In genomic region chr22:20430101-20430640, GRCh38 we compare ENCODE assay signal across 8 cellular contexts. TPM values are rescaled to one million over a fixed set of nuclear protein-coding genes. Genes with fewer than 3 reads are reported as not detected.
DNase-seq lines count a peak whose midpoint lies in the region; TF ChIP-seq lines count a peak whose summit lies in the region.

No MANE protein-coding gene starts in this region.

- no peak overlapping the region for H3K27ac ChIP-seq in CD4-positive, alpha-beta memory T cell (ENCODE audit: low read depth, low read length)
- no peak overlapping the region for H3K27ac ChIP-seq in HUES64 (ENCODE audit: low read depth, low read length)
- H3K27ac ChIP-seq in colonic mucosa = no peak overlapping the region

- peak overlapping the region; percentile 65 to 86 for H3K4me3 ChIP-seq in CD4-positive, alpha-beta memory T cell (ENCODE audit: low read length in 2 of 2)
- H3K4me3 ChIP-seq in HUES64 (ENCODE audit: low read length) = peak overlapping the region; percentile 49
- H3K4me3 ChIP-seq in colonic mucosa = peak overlapping the region; percentile 27

- peaks cover 10 to 49% (median 18%) of the 10 kb centered on the region in 4 donors for H3K4me1 Mint-ChIP-seq in CD4-positive, alpha-beta memory T cell
- H3K4me1 Mint-ChIP-seq in nephron progenitor cell = peaks cover 16% of the 10 kb centered on the region

- intact Hi-C loops in CD4-positive, alpha-beta memory T cell (cut with micrococcal nuclease) = no loop called here
- intact Hi-C loops in colonic mucosa (cut with DNase I) = loop anchor here (10.0 kb wide), 1 partner anchor 65 kb away; the partner anchor contains the start of gene KLHL22

- no peaks in the 10 kb centered on the region for H3K9me3 Mint-ChIP-seq in CD4-positive, alpha-beta memory T cell
- no peaks in the 10 kb centered on the region for H3K9me3 Mint-ChIP-seq in nephron progenitor cell

- POLR2A ChIA-PET in CD4-positive, alpha-beta memory T cell (lab: Charles Lee; ENCODE audit: partially characterized antibody) = interaction anchor here (1.6 to 4.9 kb wide), 5 partner anchors 12 to 136 kb away, joined by 4 to 52 read pairs (median 7); partner anchors contain the start of gene KLHL22

- H3K27ac Mint-ChIP-seq in CD4-positive, alpha-beta memory T cell = peak overlapping the region in 2 of 7 donors; percentile 46 to 72
- no peak overlapping the region for H3K27ac Mint-ChIP-seq in nephron progenitor cell

- CTCF ChIA-PET in CD4-positive, alpha-beta memory T cell (lab: Charles Lee; ENCODE audit: partially characterized antibody) = interaction anchor here (0.8 to 2.6 kb wide), 7 partner anchors 12 to 139 kb away, joined by 3 to 20 read pairs (median 4); no protein-coding TSS in a partner anchor

- DNase-seq in CD4-positive, alpha-beta memory T cell = peak in 1 of 5 donors; percentile 29
- DNase-seq in colonic mucosa (no peak), nephron progenitor cell (no peak), kidney glomerular epithelial cell (lab: John Stamatoyannopoulos, UW) (no peak), RPMI8226 (no peak)
- no peak for DNase-seq in effector CD8-positive, alpha-beta T cell (lab: John Stamatoyannopoulos, UW)
- DNase-seq in stimulated activated CD4-positive, alpha-beta T cell treated with anti-CD3 and anti-CD28 coated beads, Interleukin-4, amount 100 ng/mL, for 1 hour = no peak

- no peaks in the 10 kb centered on the region for H3K36me3 ChIP-seq in CD4-positive, alpha-beta memory T cell (ENCODE audit: insufficient read depth, low read length)
- H3K36me3 ChIP-seq in HUES64 (ENCODE audit: insufficient read depth, low read length) (no peaks in the 10 kb centered on the region), colonic mucosa (no peaks in the 10 kb centered on the region)

- peaks cover 11% of the 10 kb centered on the region for H3K27me3 ChIP-seq in CD4-positive, alpha-beta memory T cell (ENCODE audit: insufficient read depth, low read length)
- peaks cover 82% of the 10 kb centered on the region for H3K27me3 ChIP-seq in HUES64 (ENCODE audit: insufficient read depth, low read length)
- peaks cover 78% of the 10 kb centered on the region for H3K27me3 ChIP-seq in colonic mucosa

- no peak overlapping the region for H3K9ac ChIP-seq in HUES64 (ENCODE audit: low read depth, low read length)
- H3K9ac ChIP-seq in colonic mucosa (ENCODE audit: low read depth in 2 of 2, low read length in 2 of 2) = no peak overlapping the region

- 65% methylated on average over 27 of the region's 27 CpGs for WGBS in HUES64

- H3K27me3 Mint-ChIP-seq in CD4-positive, alpha-beta memory T cell = peaks cover 12 to 14% of the 10 kb centered on the region in 2 donors
- H3K27me3 Mint-ChIP-seq in nephron progenitor cell (ENCODE audit: low read depth, poor library complexity) = peaks cover 79% of the 10 kb centered on the region

- peaks cover 37% of the 10 kb centered on the region for H3K4me1 ChIP-seq in CD4-positive, alpha-beta memory T cell (ENCODE audit: insufficient read depth, low read length)
- H3K4me1 ChIP-seq in HUES64 (ENCODE audit: insufficient read depth, low read length) (no peaks in the 10 kb centered on the region), colonic mucosa (peaks cover 25% of the 10 kb centered on the region)

- peak overlapping the region; percentile 68 to 92 (median 89) for H3K4me3 Mint-ChIP-seq in CD4-positive, alpha-beta memory T cell
- peak overlapping the region; percentile 68 for H3K4me3 Mint-ChIP-seq in nephron progenitor cell

- no peaks in the 10 kb centered on the region for H3K36me3 Mint-ChIP-seq in CD4-positive, alpha-beta memory T cell
- peaks cover 18% of the 10 kb centered on the region for H3K36me3 Mint-ChIP-seq in nephron progenitor cell (ENCODE audit: low read depth)

- no peak for TF ChIP-seq CTCF in colonic mucosa (IDR thresholded peaks at IDR 0.05)
- TF ChIP-seq CTCF in nephron progenitor cell (IDR thresholded peaks at IDR 0.05) = no peak

- no peaks in the 10 kb centered on the region for H3K9me3 ChIP-seq in CD4-positive, alpha-beta memory T cell (ENCODE audit: control insufficient read depth in 1 of 2, low read length in 2 of 2)
- H3K9me3 ChIP-seq in HUES64 (ENCODE audit: insufficient read depth, low read depth, low read length) (no peaks in the 10 kb centered on the region), colonic mucosa (no peaks in the 10 kb centered on the region)

RNA-seq across cellular contexts. Expression of gene SCARF2, which starts 7.5 kb away (rescaled TPM):
- total RNA-seq in CD4-positive, alpha-beta memory T cell = 1 to 10 TPM; 2.6 to 2.7 TPM
- 1 to 10 TPM in 1 of 2 donors, under 1 TPM in 1; 0.12 to 1.1 TPM for polyA plus RNA-seq in CD4-positive, alpha-beta memory T cell
- 7.7 TPM for polyA plus RNA-seq in HUES64 (2013, experiment 1 of 2)
- polyA plus RNA-seq in HUES64 (2013, experiment 2 of 2) = 8.2 TPM
- 1 to 10 TPM in 1 of 2 donors, under 1 TPM in 1; 0.91 to 3.1 TPM for total RNA-seq in colonic mucosa

RNA-seq across cellular contexts. Expression of gene ZNF74, which starts 36.2 kb away (rescaled TPM):
- total RNA-seq in CD4-positive, alpha-beta memory T cell = 10 to 100 TPM; 16.5 to 17.4 TPM
- 10 to 100 TPM in 1 of 2 donors, 1 to 10 TPM in 1; 3.0 to 10.1 TPM for polyA plus RNA-seq in CD4-positive, alpha-beta memory T cell
- polyA plus RNA-seq in HUES64 (2013, experiment 1 of 2) = 22.1 TPM
- 22.3 TPM for polyA plus RNA-seq in HUES64 (2013, experiment 2 of 2)
- 1 to 10 TPM; 6.2 to 7.8 TPM for total RNA-seq in colonic mucosa
